In genomic region chr2:18244840-18245239, GRCh38 we compare ENCODE assay signal across 26 cellular contexts.
DNase-seq lines count a peak whose midpoint lies in the region; ATAC-seq and TF ChIP-seq lines count a peak whose summit lies in the region.
"Had no signal": no experiment of that assay in that cellular context is flagged by ENCODE, and none has a peak within 500 bp of the region (broad histone marks: within the 10 kb centered on the region; RNA-seq: fewer than 3 reads in every experiment).

No MANE protein-coding gene starts in this region.

- no peak for ATAC-seq in HG03095 (IDR thresholded peaks at IDR 0.05; ENCODE audit: unreplicated experiment)
- ATAC-seq: left cardiac atrium had no signal

- H3F3A ChIP-seq in smooth muscle cell (ENCODE audit: low read depth), result no peaks in the 10 kb centered on the region

- H3K27ac ChIP-seq in smooth muscle cell (ENCODE audit: low read depth), result no peak overlapping the region
- no peak overlapping the region for H3K27ac ChIP-seq in OCI-LY7 (ENCODE audit: low read depth, low read length, poor library complexity, severe bottlenecking)
- H3K27ac ChIP-seq: upper lobe of left lung had no signal

- DNase-seq in H7 (peak; percentile 3), NCI-H1694 treated with DMSO at 0.1 percent for 48 hours (lab: John Stamatoyannopoulos, UW) (peak; percentile 78), NCI-H524 treated with DMSO at 0.1 percent for 48 hours (lab: John Stamatoyannopoulos, UW) (peak; percentile 94), iPS-NIHi7 (ENCODE audit: extremely low spot score) (peak; percentile 37), smooth muscle cell (lab: John Stamatoyannopoulos, UW; ENCODE audit: unreplicated experiment) (no peak), OCI-LY7 (ENCODE audit: low spot score) (no peak)
- no peak for DNase-seq in activated effector memory CD4-positive, alpha-beta T cell treated with anti-CD3 and anti-CD28 coated beads, Interleukin-2, amount 50 U/mL, for 16 hours
- DNase-seq: activated B cell treated with CpG ODN at 0.5 μM for 24 hours; activated CD4-positive, alpha-beta T cell treated with anti-CD3 and anti-CD28 coated beads, Interleukin-2, amount 50 U/mL, for 4 hours; activated CD8-positive, alpha-beta memory T cell treated with anti-CD3 and anti-CD28 coated beads, Interleukin-2, amount 50 U/mL, for 4 hours; activated naive CD8-positive, alpha-beta T cell treated with anti-CD3 and anti-CD28 coated beads for 36 hours; CD4-positive, CD25-positive, alpha-beta regulatory T cell; GF-D8; head of caudate nucleus; Karpas-422; left cardiac atrium; mesenchymal stem cell; MV-4-11; naive B cell; NCI-H526 treated with DMSO at 0.1 percent for 48 hours; nucleus accumbens; OCI-M1; small intestine; stimulated activated CD4-positive, alpha-beta T cell treated with anti-CD3 and anti-CD28 coated beads, Interleukin-2, amount 100 ng/mL, for 24 hours; upper lobe of left lung had no signal

- WGBS in smooth muscle cell (ENCODE audit: low lambda C conversion rate), result 56% methylated on average over 2 of the region's 2 CpGs

- H3K36me3 ChIP-seq in H7 (replicated peaks; ENCODE audit: control insufficient read depth, insufficient read depth, low read length), result no peaks in the 10 kb centered on the region
- H3K36me3 ChIP-seq in smooth muscle cell (ENCODE audit: low read depth), result no peaks in the 10 kb centered on the region
- no peaks in the 10 kb centered on the region for H3K36me3 ChIP-seq in OCI-LY7 (ENCODE audit: insufficient read depth, low read length)
- H3K36me3 ChIP-seq: upper lobe of left lung had no signal

- H3K9me3 ChIP-seq in smooth muscle cell (replicated peaks; ENCODE audit: low read depth), result no peaks in the 10 kb centered on the region
- no peaks in the 10 kb centered on the region for H3K9me3 ChIP-seq in OCI-LY7 (ENCODE audit: low read length)
- H3K9me3 ChIP-seq: upper lobe of left lung had no signal

- no peaks in the 10 kb centered on the region for H3K9me2 ChIP-seq in OCI-LY7 (ENCODE audit: insufficient read depth, low read length)

- H4K20me1 ChIP-seq in smooth muscle cell (ENCODE audit: low read depth) (no peaks in the 10 kb centered on the region), OCI-LY7 (ENCODE audit: insufficient read depth, low read length) (no peaks in the 10 kb centered on the region)

- H2AFZ ChIP-seq in smooth muscle cell (ENCODE audit: low read depth) (no peak overlapping the region), OCI-LY7 (ENCODE audit: low read length) (no peak overlapping the region)

- H3K9ac ChIP-seq in smooth muscle cell (ENCODE audit: low read depth), result no peak overlapping the region

- H3K4me3 ChIP-seq in H7 (ENCODE audit: insufficient read depth, low read depth, low read length) (no peak overlapping the region), smooth muscle cell (no peak overlapping the region), OCI-LY7 (ENCODE audit: low read depth, low read length, poor library complexity, severe bottlenecking) (no peak overlapping the region)
- H3K4me3 ChIP-seq: upper lobe of left lung had no signal

- no TSS peak for BruUV-seq in OCI-LY7 (replicated peaks; lab: Mats Ljungman, UMichigan)

- H3K4me1 ChIP-seq in smooth muscle cell (ENCODE audit: low read depth) (no peaks in the 10 kb centered on the region), OCI-LY7 (ENCODE audit: insufficient read depth, low read length, poor library complexity, severe bottlenecking) (no peaks in the 10 kb centered on the region)
- H3K4me1 ChIP-seq: upper lobe of left lung had no signal

- TF ChIP-seq CTCF in smooth muscle cell (IDR thresholded peaks at IDR 0.05; ENCODE audit: borderline replicate concordance, insufficient read depth, poor library complexity, severe bottlenecking) (no peak), OCI-LY7 (conservative IDR thresholded peaks at IDR 0.05; ENCODE audit: low read length) (no peak)

- no peaks in the 10 kb centered on the region for H3K27me3 ChIP-seq in H7 (ENCODE audit: control insufficient read depth, insufficient read depth, low read length)
- no peaks in the 10 kb centered on the region for H3K27me3 ChIP-seq in smooth muscle cell (ENCODE audit: low read depth)
- H3K27me3 ChIP-seq: upper lobe of left lung had no signal

- CTCF ChIA-PET in OCI-LY7 (lab: Charles Lee; ENCODE audit: unreplicated experiment), result no interaction called here

- no peak overlapping the region for H3K4me2 ChIP-seq in smooth muscle cell
- H3K4me2 ChIP-seq in OCI-LY7 (ENCODE audit: low read length), result no peak overlapping the region

- intact Hi-C loops in OCI-LY7 (cut with micrococcal nuclease; ENCODE audit: unreplicated experiment), result no loop called here

- POLR2A ChIA-PET in OCI-LY7 (lab: Charles Lee), result interaction anchor here (1.6 kb wide), 1 partner anchor 12 kb away, joined by 4 read pairs; no protein-coding TSS in a partner anchor

- no peaks in the 10 kb centered on the region for H3K79me2 ChIP-seq in smooth muscle cell (ENCODE audit: low read depth)
- no peaks in the 10 kb centered on the region for H3K79me2 ChIP-seq in OCI-LY7 (ENCODE audit: insufficient read depth, low read depth, low read length)

Comparison
In these comparisons a context has a peak if more than half of its experiments do, and no peak if none do; other contexts are left out.
1. DNase-seq: peak in H7 (single experiment), NCI-H1694 treated with DMSO at 0.1 percent for 48 hours (single experiment), NCI-H524 treated with DMSO at 0.1 percent for 48 hours (single experiment) and iPS-NIHi7 (single experiment); none in activated effector memory CD4-positive, alpha-beta T cell treated with anti-CD3 and anti-CD28 coated beads, Interleukin-2, amount 50 U/mL, for 16 hours (single experiment), smooth muscle cell (single experiment) and OCI-LY7 (single experiment).